In genomic region chr7:108308276-108308675, GRCh38 we compare ENCODE assay signal across 1 cellular context.
TF ChIP-seq lines count a peak whose summit lies in the region.

No MANE protein-coding gene starts in this region.

TF ChIP-seq in GM12878, 131 proteins besides CTCF, POLR2A, EP300 and RAD21:
- no peak for TF ChIP-seq SP1 (IDR thresholded peaks at IDR 0.05; ENCODE audit: low read depth, low read length)
- no peak for TF ChIP-seq RBBP5 (conservative IDR thresholded peaks at IDR 0.05)
- TF ChIP-seq MEF2B (IDR thresholded peaks at IDR 0.05; ENCODE audit: partially characterized antibody, poor library complexity, severe bottlenecking): no peak
- no peak for TF ChIP-seq KLF5 (IDR thresholded peaks at IDR 0.05; ENCODE audit: partially characterized antibody)
- no peak for TF ChIP-seq ASH2L (IDR thresholded peaks at IDR 0.05; ENCODE audit: borderline replicate concordance, low read depth)
- no peak for TF ChIP-seq ZNF622 (IDR thresholded peaks at IDR 0.05)
- no peak for TF ChIP-seq MTA2 (IDR thresholded peaks at IDR 0.05; ENCODE audit: low read depth)
- TF ChIP-seq PML (IDR thresholded peaks at IDR 0.05; ENCODE audit: low read length): no peak
- TF ChIP-seq HDAC6 (IDR thresholded peaks at IDR 0.05; ENCODE audit: unreplicated experiment): no peak
- TF ChIP-seq BCLAF1 (IDR thresholded peaks at IDR 0.05): no peak
- TF ChIP-seq ZBTB4 (CRISPR knock-in tag; IDR thresholded peaks at IDR 0.05): no peak
- TF ChIP-seq PAX8 (IDR thresholded peaks at IDR 0.05): no peak
- no peak for TF ChIP-seq HCFC1 (IDR thresholded peaks at IDR 0.05; ENCODE audit: low read length)
